In genomic region chr11:67452141-67452952, GRCh38 we compare ENCODE assay signal across 1 cellular context.
TF ChIP-seq lines count a peak whose summit lies in the region.

TSS of gene GPR152 (minus strand) at chr11:67452729. CDS start at chr11:67452724, 5 bp downstream.

TF ChIP-seq in K562, 482 proteins besides CTCF, POLR2A, EP300 and RAD21 (continued from another document):
- TF ChIP-seq PRDM10 (IDR thresholded peaks at IDR 0.05; ENCODE audit: partially characterized antibody) (peak; percentile 63), TGIF2 (CRISPR knock-in tag; IDR thresholded peaks at IDR 0.05) (no peak), ESRRA (IDR thresholded peaks at IDR 0.05; ENCODE audit: borderline replicate concordance, low read depth) (no peak), TAL1 (IDR thresholded peaks at IDR 0.05) (no peak), FOXP4 (CRISPR knock-in tag; IDR thresholded peaks at IDR 0.05; ENCODE audit: borderline replicate concordance) (no peak), PBX2 (CRISPR knock-in tag; IDR thresholded peaks at IDR 0.05; ENCODE audit: low read depth) (no peak), PBX2 (tag; conservative IDR thresholded peaks at IDR 0.05; ENCODE audit: low read depth) (0 out of 2 replicates have a peak, but pooled peaks have one; percentile 13), ZNF24 (IDR thresholded peaks at IDR 0.05) (no peak), ERF (CRISPR knock-in tag; IDR thresholded peaks at IDR 0.05) (no peak), MCM5 (IDR thresholded peaks at IDR 0.05; ENCODE audit: low read depth) (no peak)
- TF ChIP-seq, protein P1, sequence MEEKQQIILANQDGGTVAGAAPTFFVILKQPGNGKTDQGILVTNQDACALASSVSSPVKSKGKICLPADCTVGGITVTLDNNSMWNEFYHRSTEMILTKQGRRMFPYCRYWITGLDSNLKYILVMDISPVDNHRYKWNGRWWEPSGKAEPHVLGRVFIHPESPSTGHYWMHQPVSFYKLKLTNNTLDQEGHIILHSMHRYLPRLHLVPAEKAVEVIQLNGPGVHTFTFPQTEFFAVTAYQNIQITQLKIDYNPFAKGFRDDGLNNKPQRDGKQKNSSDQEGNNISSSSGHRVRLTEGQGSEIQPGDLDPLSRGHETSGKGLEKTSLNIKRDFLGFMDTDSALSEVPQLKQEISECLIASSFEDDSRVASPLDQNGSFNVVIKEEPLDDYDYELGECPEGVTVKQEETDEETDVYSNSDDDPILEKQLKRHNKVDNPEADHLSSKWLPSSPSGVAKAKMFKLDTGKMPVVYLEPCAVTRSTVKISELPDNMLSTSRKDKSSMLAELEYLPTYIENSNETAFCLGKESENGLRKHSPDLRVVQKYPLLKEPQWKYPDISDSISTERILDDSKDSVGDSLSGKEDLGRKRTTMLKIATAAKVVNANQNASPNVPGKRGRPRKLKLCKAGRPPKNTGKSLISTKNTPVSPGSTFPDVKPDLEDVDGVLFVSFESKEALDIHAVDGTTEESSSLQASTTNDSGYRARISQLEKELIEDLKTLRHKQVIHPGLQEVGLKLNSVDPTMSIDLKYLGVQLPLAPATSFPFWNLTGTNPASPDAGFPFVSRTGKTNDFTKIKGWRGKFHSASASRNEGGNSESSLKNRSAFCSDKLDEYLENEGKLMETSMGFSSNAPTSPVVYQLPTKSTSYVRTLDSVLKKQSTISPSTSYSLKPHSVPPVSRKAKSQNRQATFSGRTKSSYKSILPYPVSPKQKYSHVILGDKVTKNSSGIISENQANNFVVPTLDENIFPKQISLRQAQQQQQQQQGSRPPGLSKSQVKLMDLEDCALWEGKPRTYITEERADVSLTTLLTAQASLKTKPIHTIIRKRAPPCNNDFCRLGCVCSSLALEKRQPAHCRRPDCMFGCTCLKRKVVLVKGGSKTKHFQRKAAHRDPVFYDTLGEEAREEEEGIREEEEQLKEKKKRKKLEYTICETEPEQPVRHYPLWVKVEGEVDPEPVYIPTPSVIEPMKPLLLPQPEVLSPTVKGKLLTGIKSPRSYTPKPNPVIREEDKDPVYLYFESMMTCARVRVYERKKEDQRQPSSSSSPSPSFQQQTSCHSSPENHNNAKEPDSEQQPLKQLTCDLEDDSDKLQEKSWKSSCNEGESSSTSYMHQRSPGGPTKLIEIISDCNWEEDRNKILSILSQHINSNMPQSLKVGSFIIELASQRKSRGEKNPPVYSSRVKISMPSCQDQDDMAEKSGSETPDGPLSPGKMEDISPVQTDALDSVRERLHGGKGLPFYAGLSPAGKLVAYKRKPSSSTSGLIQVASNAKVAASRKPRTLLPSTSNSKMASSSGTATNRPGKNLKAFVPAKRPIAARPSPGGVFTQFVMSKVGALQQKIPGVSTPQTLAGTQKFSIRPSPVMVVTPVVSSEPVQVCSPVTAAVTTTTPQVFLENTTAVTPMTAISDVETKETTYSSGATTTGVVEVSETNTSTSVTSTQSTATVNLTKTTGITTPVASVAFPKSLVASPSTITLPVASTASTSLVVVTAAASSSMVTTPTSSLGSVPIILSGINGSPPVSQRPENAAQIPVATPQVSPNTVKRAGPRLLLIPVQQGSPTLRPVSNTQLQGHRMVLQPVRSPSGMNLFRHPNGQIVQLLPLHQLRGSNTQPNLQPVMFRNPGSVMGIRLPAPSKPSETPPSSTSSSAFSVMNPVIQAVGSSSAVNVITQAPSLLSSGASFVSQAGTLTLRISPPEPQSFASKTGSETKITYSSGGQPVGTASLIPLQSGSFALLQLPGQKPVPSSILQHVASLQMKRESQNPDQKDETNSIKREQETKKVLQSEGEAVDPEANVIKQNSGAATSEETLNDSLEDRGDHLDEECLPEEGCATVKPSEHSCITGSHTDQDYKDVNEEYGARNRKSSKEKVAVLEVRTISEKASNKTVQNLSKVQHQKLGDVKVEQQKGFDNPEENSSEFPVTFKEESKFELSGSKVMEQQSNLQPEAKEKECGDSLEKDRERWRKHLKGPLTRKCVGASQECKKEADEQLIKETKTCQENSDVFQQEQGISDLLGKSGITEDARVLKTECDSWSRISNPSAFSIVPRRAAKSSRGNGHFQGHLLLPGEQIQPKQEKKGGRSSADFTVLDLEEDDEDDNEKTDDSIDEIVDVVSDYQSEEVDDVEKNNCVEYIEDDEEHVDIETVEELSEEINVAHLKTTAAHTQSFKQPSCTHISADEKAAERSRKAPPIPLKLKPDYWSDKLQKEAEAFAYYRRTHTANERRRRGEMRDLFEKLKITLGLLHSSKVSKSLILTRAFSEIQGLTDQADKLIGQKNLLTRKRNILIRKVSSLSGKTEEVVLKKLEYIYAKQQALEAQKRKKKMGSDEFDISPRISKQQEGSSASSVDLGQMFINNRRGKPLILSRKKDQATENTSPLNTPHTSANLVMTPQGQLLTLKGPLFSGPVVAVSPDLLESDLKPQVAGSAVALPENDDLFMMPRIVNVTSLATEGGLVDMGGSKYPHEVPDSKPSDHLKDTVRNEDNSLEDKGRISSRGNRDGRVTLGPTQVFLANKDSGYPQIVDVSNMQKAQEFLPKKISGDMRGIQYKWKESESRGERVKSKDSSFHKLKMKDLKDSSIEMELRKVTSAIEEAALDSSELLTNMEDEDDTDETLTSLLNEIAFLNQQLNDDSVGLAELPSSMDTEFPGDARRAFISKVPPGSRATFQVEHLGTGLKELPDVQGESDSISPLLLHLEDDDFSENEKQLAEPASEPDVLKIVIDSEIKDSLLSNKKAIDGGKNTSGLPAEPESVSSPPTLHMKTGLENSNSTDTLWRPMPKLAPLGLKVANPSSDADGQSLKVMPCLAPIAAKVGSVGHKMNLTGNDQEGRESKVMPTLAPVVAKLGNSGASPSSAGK (IDR thresholded peaks at IDR 0.05): no peak
- TF ChIP-seq, protein P2, sequence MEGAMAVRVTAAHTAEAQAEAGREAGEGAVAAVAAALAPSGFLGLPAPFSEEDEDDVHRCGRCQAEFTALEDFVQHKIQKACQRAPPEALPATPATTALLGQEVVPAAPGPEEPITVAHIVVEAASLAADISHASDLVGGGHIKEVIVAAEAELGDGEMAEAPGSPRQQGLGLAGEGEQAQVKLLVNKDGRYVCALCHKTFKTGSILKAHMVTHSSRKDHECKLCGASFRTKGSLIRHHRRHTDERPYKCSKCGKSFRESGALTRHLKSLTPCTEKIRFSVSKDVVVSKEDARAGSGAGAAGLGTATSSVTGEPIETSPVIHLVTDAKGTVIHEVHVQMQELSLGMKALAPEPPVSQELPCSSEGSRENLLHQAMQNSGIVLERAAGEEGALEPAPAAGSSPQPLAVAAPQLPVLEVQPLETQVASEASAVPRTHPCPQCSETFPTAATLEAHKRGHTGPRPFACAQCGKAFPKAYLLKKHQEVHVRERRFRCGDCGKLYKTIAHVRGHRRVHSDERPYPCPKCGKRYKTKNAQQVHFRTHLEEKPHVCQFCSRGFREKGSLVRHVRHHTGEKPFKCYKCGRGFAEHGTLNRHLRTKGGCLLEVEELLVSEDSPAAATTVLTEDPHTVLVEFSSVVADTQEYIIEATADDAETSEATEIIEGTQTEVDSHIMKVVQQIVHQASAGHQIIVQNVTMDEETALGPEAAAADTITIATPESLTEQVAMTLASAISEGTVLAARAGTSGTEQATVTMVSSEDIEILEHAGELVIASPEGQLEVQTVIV (CRISPR knock-in tag; IDR thresholded peaks at IDR 0.05; ENCODE audit: borderline replicate concordance): no peak
